In the genomic region with DNA sequence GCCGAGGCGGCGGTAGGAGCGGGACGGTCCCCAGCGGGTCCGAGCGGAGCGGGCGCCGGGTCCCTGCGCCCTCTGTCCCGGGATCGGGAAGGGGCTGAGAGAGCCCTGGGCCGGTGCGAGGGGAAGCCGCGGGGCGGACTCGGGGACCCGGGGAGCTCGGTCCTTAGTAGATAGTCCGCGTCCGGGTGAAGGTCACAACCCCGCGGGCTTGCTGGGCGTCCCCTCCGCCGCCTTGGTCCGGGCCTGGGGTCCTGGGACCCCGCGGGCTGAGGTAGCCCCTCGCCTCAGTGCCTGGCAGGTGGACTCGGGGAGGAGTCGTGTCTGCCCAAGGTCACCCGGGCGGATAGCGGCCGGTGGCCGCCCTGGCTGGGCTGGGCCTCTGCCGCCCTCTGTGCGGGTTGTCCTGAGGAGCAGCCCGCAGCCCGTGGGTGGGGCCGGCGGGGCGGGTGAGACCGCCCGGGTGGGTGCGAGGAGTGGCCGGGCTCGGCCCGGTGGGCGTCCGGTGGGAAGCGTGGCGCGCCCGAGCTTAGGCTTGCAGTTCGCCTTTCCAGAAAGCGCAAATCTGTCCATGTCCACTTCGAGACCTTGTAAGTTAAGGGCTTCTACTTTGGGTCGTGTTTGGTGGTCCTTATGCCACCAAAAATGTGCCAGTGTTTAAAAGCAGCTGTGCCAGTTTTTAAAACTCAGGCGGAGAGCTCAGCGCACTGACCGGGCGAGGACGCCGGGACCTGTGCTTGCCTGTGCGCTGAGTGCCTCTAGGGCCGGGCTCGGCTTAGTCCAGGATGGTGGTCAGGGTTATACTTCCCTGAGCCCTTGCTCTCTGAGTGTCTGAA, we compare ENCODE assay signal across 8 cellular contexts. TPM values are rescaled to one million over a fixed set of nuclear protein-coding genes. Genes with fewer than 3 reads are reported as not detected.
A peak's percentile ranks its signal among the peaks of the same experiment; 100 is the strongest.
DNase-seq lines count a peak whose midpoint lies in the region; ATAC-seq, FAIRE-seq and TF ChIP-seq lines count a peak whose summit lies in the region.

No MANE protein-coding gene starts in this region.

- H3K27me3 ChIP-seq in HUES48 (ENCODE audit: control insufficient read depth, insufficient read depth, low read length) (no peaks in the 10 kb centered on the region), endocrine pancreas (ENCODE audit: control insufficient read depth, insufficient read depth, low read length) (no peaks in the 10 kb centered on the region), mononuclear cell (ENCODE audit: insufficient read depth, low read length) (no peaks in the 10 kb centered on the region), thyroid gland (no peaks in the 10 kb centered on the region)

- ATAC-seq in GM21447 (IDR thresholded peaks at IDR 0.05; ENCODE audit: unreplicated experiment): peak; percentile 36

- peaks cover 7% of the 10 kb centered on the region for H3K36me3 ChIP-seq in HUES48 (ENCODE audit: control insufficient read depth, insufficient read depth, low read length)
- no peaks in the 10 kb centered on the region for H3K36me3 ChIP-seq in endocrine pancreas (ENCODE audit: control insufficient read depth, insufficient read depth, low read length)
- no peaks in the 10 kb centered on the region for H3K36me3 ChIP-seq in thyroid gland

- H3K4me1 ChIP-seq in HUES48 (ENCODE audit: control insufficient read depth, insufficient read depth, low read length): peaks cover 26% of the 10 kb centered on the region
- peaks cover 3% of the 10 kb centered on the region for H3K4me1 ChIP-seq in endocrine pancreas (ENCODE audit: control insufficient read depth, insufficient read depth, low read length)
- peaks cover 31% of the 10 kb centered on the region for H3K4me1 ChIP-seq in mononuclear cell (ENCODE audit: insufficient read depth, low read length)
- peaks cover 3 to 15% of the 10 kb centered on the region in 2 donors for H3K4me1 ChIP-seq in thyroid gland

- 0 to 2% methylated on average over 10 to 11 of the region's 73 CpGs for WGBS in thyroid gland, 2 donors

- H3K9ac ChIP-seq in HUES48 (ENCODE audit: low read depth, low read length) (peak overlapping the region; percentile 56; the same call in 1 of the 2 replicates), endocrine pancreas (ENCODE audit: control insufficient read depth, insufficient read depth, low read length) (peak overlapping the region; percentile 84)

- no peak for TF ChIP-seq POLR2A in thyroid gland (IDR thresholded peaks at IDR 0.05)

- DNase-seq in EH (ENCODE audit: low read depth) (peak; percentile 57), UCSD-AML1 (lab: John Stamatoyannopoulos, UW; ENCODE audit: unreplicated experiment) (peak; percentile 50), thyroid gland (peak; percentile 41 to 52), urothelium cell line (ENCODE audit: low spot score) (no peak)

- TF ChIP-seq CTCF in thyroid gland (IDR thresholded peaks at IDR 0.05): no peak

- H3K27ac ChIP-seq in HUES48 (ENCODE audit: low read depth, low read length): peak overlapping the region; percentile 28
- H3K27ac ChIP-seq in thyroid gland: peak overlapping the region; percentile 70 to 73 (median 71)

- intact Hi-C loops in thyroid gland (cut with DNase I): no loop called here

- FAIRE-seq in urothelium cell line (lab: Jason Lieb, UNC): no peak

- H3K4me3 ChIP-seq in HUES48 (ENCODE audit: low read depth, low read length) (peak overlapping the region; percentile 89), endocrine pancreas (ENCODE audit: control insufficient read depth, insufficient read depth, low read length) (peak overlapping the region; percentile 78), mononuclear cell (ENCODE audit: low read length) (peak overlapping the region; percentile 89), thyroid gland (replicated peaks in 1 of 3) (peak overlapping the region; percentile 79 to 83 (median 81))

- H3K9me3 ChIP-seq in HUES48 (ENCODE audit: control insufficient read depth, insufficient read depth, low read length) (no peaks in the 10 kb centered on the region), endocrine pancreas (ENCODE audit: control insufficient read depth, low read length) (no peaks in the 10 kb centered on the region), mononuclear cell (ENCODE audit: low read depth, low read length) (no peaks in the 10 kb centered on the region), thyroid gland (no peaks in the 10 kb centered on the region)

RNA-seq across cellular contexts. Expression of a gene that starts 0.6 kb away (rescaled TPM):
- total RNA-seq in mononuclear cell (186 TPM), thyroid gland (100 to 1,000 TPM in 1 of 4 donors, 10 to 100 TPM in 3; 86.9 to 102 (median 92.2) TPM)

RNA-seq across cellular contexts. Expression of a gene that starts 0.7 kb away (rescaled TPM):
- total RNA-seq in mononuclear cell (1.4 TPM), thyroid gland (1 to 10 TPM; 4.4 to 5.2 (median 4.8) TPM)

RNA-seq across cellular contexts. Expression of a gene that starts 27.4 kb away (rescaled TPM):
- total RNA-seq in mononuclear cell: not detected
- total RNA-seq in thyroid gland: not detected

RNA-seq across cellular contexts. Expression of a gene that starts 52.8 kb away (rescaled TPM):
- total RNA-seq in mononuclear cell (26.9 TPM), thyroid gland (100 to 1,000 TPM; 111 to 134 (median 124) TPM)
